Comparison of ENCODE assay signal across 20 cellular contexts in genomic region chr1:113415256-113416189, GRCh38. TPM values are rescaled to one million over a fixed set of nuclear protein-coding genes. Genes with fewer than 3 reads are reported as not detected.
DNase-seq lines count a peak whose midpoint lies in the region; ATAC-seq, FAIRE-seq and TF ChIP-seq lines count a peak whose summit lies in the region.
"Had no signal": no experiment of that assay in that cellular context is flagged by ENCODE, and none has a peak within 500 bp of the region (broad histone marks: within the 10 kb centered on the region; RNA-seq: fewer than 3 reads in every experiment).

No MANE protein-coding gene starts in this region.

- 81 to 89% (median 85%) methylated on average over 6 of the region's 6 CpGs for WGBS in adrenal gland, 4 donors

- no peaks in the 10 kb centered on the region for H3K36me3 ChIP-seq in adrenal gland (replicated peaks in 1 of 2)
- H3K36me3 ChIP-seq: BE2C, cardiac muscle cell, HAP-1 had no signal

- no peak for TF ChIP-seq POLR2A in adrenal gland (IDR thresholded peaks at IDR 0.05)

- H3K4me1 ChIP-seq in adrenal gland (replicated peaks in 1 of 2): peaks cover 0 to 9% of the 10 kb centered on the region in 2 donors
- H3K4me1 ChIP-seq: BE2C had no signal

- no peaks in the 10 kb centered on the region for H3K4me1 Mint-ChIP-seq in stimulated activated naive CD8-positive, alpha-beta T cell treated with anti-CD3 and anti-CD28 coated beads, Interleukin-15, amount 100 ng/mL, for 72 hours
- H3K4me1 Mint-ChIP-seq: endodermal cell, naive B cell had no signal

- no peaks in the 10 kb centered on the region for H3K9me3 ChIP-seq in adrenal gland (replicated peaks in 1 of 3)
- H3K9me3 ChIP-seq: BE2C, HAP-1 had no signal

- no peak for TF ChIP-seq CTCF in adrenal gland (IDR thresholded peaks at IDR 0.05)

- peak; percentile 97 for FAIRE-seq in endometrium (lab: Jason Lieb, UNC)
- FAIRE-seq: keratinocyte had no signal

- no peak overlapping the region for H3K27ac ChIP-seq in adrenal gland
- H3K27ac ChIP-seq: cardiac muscle cell, SK-N-MC had no signal

- DNase-seq in stimulated activated naive CD8-positive, alpha-beta T cell treated with anti-CD3 and anti-CD28 coated beads, Interleukin-15, amount 100 ng/mL, for 72 hours: no peak
- no peak for DNase-seq in stimulated activated naive CD8-positive, alpha-beta T cell treated with anti-CD3 and anti-CD28 coated beads, Interleukin-15, Interleukin-2, amounts not matched to agents 100 U/mL and 50 U/mL, for 24 hours
- peak; percentile 8 for DNase-seq in RPMI7951 (ENCODE audit: low read depth)
- no peak for DNase-seq in HuH-7.5 (ENCODE audit: low spot score)
- no peak for DNase-seq in CD1c-positive myeloid dendritic cell (ENCODE audit: extremely low spot score)
- no peak for DNase-seq in adrenal gland
- DNase-seq: BE2C; endodermal cell; naive B cell; NCI-H1048; NCI-H774; stimulated activated CD4-positive, alpha-beta T cell treated with anti-CD3 and anti-CD28 coated beads, Interleukin-4, amount 100 ng/mL, for 24 hours had no signal

- no peaks in the 10 kb centered on the region for H3K27me3 ChIP-seq in adrenal gland
- H3K27me3 ChIP-seq: BE2C, cardiac muscle cell had no signal

- H3K27me3 Mint-ChIP-seq in stimulated activated naive CD8-positive, alpha-beta T cell treated with anti-CD3 and anti-CD28 coated beads, Interleukin-15, amount 100 ng/mL, for 72 hours: no peaks in the 10 kb centered on the region

- H3K9me3 Mint-ChIP-seq in stimulated activated naive CD8-positive, alpha-beta T cell treated with anti-CD3 and anti-CD28 coated beads, Interleukin-15, amount 100 ng/mL, for 72 hours: no peaks in the 10 kb centered on the region

- intact Hi-C loops in adrenal gland (cut with DNase I): no loop called here

- peak; percentile 78 for ATAC-seq in stimulated activated naive CD8-positive, alpha-beta T cell treated with anti-CD3 and anti-CD28 coated beads, Interleukin-15, amount 100 ng/mL, for 72 hours
- ATAC-seq in stimulated activated naive CD8-positive, alpha-beta T cell treated with anti-CD3 and anti-CD28 coated beads, Interleukin-15, Interleukin-2, amounts not matched to agents 100 U/mL and 50 U/mL, for 24 hours: no peak
- ATAC-seq in GM21576 (IDR thresholded peaks at IDR 0.05; ENCODE audit: unreplicated experiment): no peak

- H3K4me3 ChIP-seq in adrenal gland: no peak overlapping the region
- H3K4me3 ChIP-seq: cardiac muscle cell, HAP-1, SK-N-MC had no signal

- H3K27ac Mint-ChIP-seq in stimulated activated naive CD8-positive, alpha-beta T cell treated with anti-CD3 and anti-CD28 coated beads, Interleukin-15, amount 100 ng/mL, for 72 hours: no peak overlapping the region
- H3K27ac Mint-ChIP-seq: activated T-helper 1 cell treated with anti-CD3 and anti-CD28 coated beads, Interleukin-12 subunit alpha, Interleukin-12 subunit beta, Interleukin-2, Interleukin-4 antibody, amounts not matched to agents 30 ng/mL and 10 ng/mL and 1 ng/mL, durations not matched to agents 14 hours and 24 hours and 36 hours; endodermal cell; stimulated activated naive CD8-positive, alpha-beta T cell treated with anti-CD3 and anti-CD28 coated beads, Interleukin-15, Interleukin-2, amounts not matched to agents 100 ng/mL and 50 ng/mL, for 24 hours had no signal

- H3K4me3 Mint-ChIP-seq in stimulated activated naive CD8-positive, alpha-beta T cell treated with anti-CD3 and anti-CD28 coated beads, Interleukin-15, amount 100 ng/mL, for 72 hours: no peak overlapping the region
- H3K4me3 Mint-ChIP-seq: activated T-helper 1 cell treated with anti-CD3 and anti-CD28 coated beads, Interleukin-12 subunit alpha, Interleukin-12 subunit beta, Interleukin-2, Interleukin-4 antibody, amounts not matched to agents 30 ng/mL and 10 ng/mL and 1 ng/mL, durations not matched to agents 14 hours and 24 hours and 36 hours; endodermal cell; naive B cell; stimulated activated naive CD8-positive, alpha-beta T cell treated with anti-CD3 and anti-CD28 coated beads, Interleukin-15, Interleukin-2, amounts not matched to agents 100 ng/mL and 50 ng/mL, for 24 hours had no signal

RNA-seq across cellular contexts. Expression of gene MAGI3, which starts 25.2 kb away (rescaled TPM):
- total RNA-seq in RPMI7951 (2014; rRNA removed; shearing (Covaris generic)): 7.3 and 8.1 TPM in 2 replicates
- 10 to 100 TPM; 10.1 to 17.6 (median 14.1) TPM for total RNA-seq in adrenal gland
- polyA plus RNA-seq in adrenal gland: 1 to 10 TPM; 3.3 to 5.4 (median 3.9) TPM
